Comparison of ENCODE assay signal across 27 cellular contexts in genomic region chr11:17932472-17932871, GRCh38.
DNase-seq lines count a peak whose midpoint lies in the region; ATAC-seq, FAIRE-seq and TF ChIP-seq lines count a peak whose summit lies in the region.
"Had no signal": no experiment of that assay in that cellular context is flagged by ENCODE, and none has a peak within 500 bp of the region (broad histone marks: within the 10 kb centered on the region; RNA-seq: fewer than 3 reads in every experiment).

No MANE protein-coding gene starts in this region.

- H3K4me1 ChIP-seq in A549: no peaks in the 10 kb centered on the region
- H3K4me1 ChIP-seq in H9 (ENCODE audit: insufficient read depth, low read length): 0 out of 2 replicates have a peak, but pooled peaks cover 2% of the 10 kb centered on the region
- H3K4me1 ChIP-seq: left lung had no signal

- H4K5ac ChIP-seq in H9 (ENCODE audit: insufficient read length, low read depth, low read length): no peak overlapping the region

- no peak overlapping the region for H2BK12ac ChIP-seq in H9 (ENCODE audit: insufficient read length, low read depth, low read length)

- H3K9ac ChIP-seq in H9 (ENCODE audit: extremely low read depth, insufficient read length, low read length): no peak overlapping the region

- H3K4me3 ChIP-seq in A549 (no peak overlapping the region), brain microvascular endothelial cell (ENCODE audit: low read depth, low read length) (no peak overlapping the region), lower leg skin (ENCODE audit: low read depth, poor library complexity, severe bottlenecking) (no peak overlapping the region)
- H3K4me3 ChIP-seq: coronary artery, GM12878, heart left ventricle, left lung, SK-N-MC had no signal

- no peak overlapping the region for H3K18ac ChIP-seq in H9 (ENCODE audit: insufficient read length, low read depth, low read length)

- H3K4ac ChIP-seq in H9 (ENCODE audit: low read depth, low read length): no peak overlapping the region

- H3K4me3 Mint-ChIP-seq in H9 (no peak overlapping the region), immature natural killer cell (peak overlapping the region in 2 of 5 donors; percentile 5 to 48)
- H3K4me3 Mint-ChIP-seq: activated CD4-positive, alpha-beta memory T cell treated with anti-CD3 and anti-CD28 coated beads for 36 hours; nephron; T-helper 2 cell treated with Interferon-gamma antibody and Interleukin-4, amounts not matched to agents 5 μg/mL and 100 μg/mL, for 36 hours had no signal

- no peak overlapping the region for H2BK5ac ChIP-seq in H9 (ENCODE audit: insufficient read length, low read length)

- no peaks in the 10 kb centered on the region for H3K36me3 ChIP-seq in brain microvascular endothelial cell (replicated peaks)
- H3K36me3 ChIP-seq: heart left ventricle had no signal

- no peaks in the 10 kb centered on the region for H3K79me2 ChIP-seq in H9 (ENCODE audit: insufficient read depth, low read length)

- H3K4me2 ChIP-seq in A549 (no peak overlapping the region), H9 (ENCODE audit: insufficient read depth, insufficient read length, low read length) (no peak overlapping the region)

- no peaks in the 10 kb centered on the region for H3K27me3 ChIP-seq in H9 (ENCODE audit: insufficient read depth, low read length)
- H3K27me3 ChIP-seq in brain microvascular endothelial cell (replicated peaks): no peaks in the 10 kb centered on the region
- H3K27me3 ChIP-seq: heart left ventricle, left lung had no signal

- 94% methylated on average over 1 of the region's 1 CpG for WGBS in A549 (ENCODE audit: missing lambda C conversion rate)
- no CpG with 5 or more reads among the region's 1 CpG for WGBS in H9 (ENCODE audit: extremely low coverage, insufficient read length, low lambda C conversion rate)
- WGBS in lower leg skin, 2 donors: 95 to 100% methylated on average over 1 of the region's 1 CpG

- H2BK120ac ChIP-seq in H9 (ENCODE audit: low read depth, low read length, poor library complexity, severe bottlenecking): no peak overlapping the region

- ATAC-seq in A549 (no peak), HG03457 (IDR thresholded peaks at IDR 0.05; ENCODE audit: unreplicated experiment) (no peak), GM18505 (IDR thresholded peaks at IDR 0.05; ENCODE audit: unreplicated experiment) (no peak), GM18858 (IDR thresholded peaks at IDR 0.05; ENCODE audit: unreplicated experiment) (no peak)
- ATAC-seq: GM12878, heart left ventricle, left lung had no signal

- H3K36me3 Mint-ChIP-seq in H9 (ENCODE audit: insufficient read depth in 1 of 3, low read depth in 3 of 3): peaks cover 0 to 4% (median 2%) of the 10 kb centered on the region in 3 experiments; a peak in 4 of 7 replicates
- H3K36me3 Mint-ChIP-seq in immature natural killer cell: peaks cover 12 to 14% (median 13%) of the 10 kb centered on the region in 3 donors

- H3K9me3 ChIP-seq in A549: 0 out of 3 replicates have a peak, but pooled peaks cover 3% of the 10 kb centered on the region
- H3K9me3 ChIP-seq in H9 (ENCODE audit: control insufficient read depth, low read depth, low read length): no peaks in the 10 kb centered on the region
- H3K9me3 ChIP-seq: left lung had no signal

- H3K27ac Mint-ChIP-seq in H9: peak overlapping the region in 1 of 3 experiments; percentile 72; a peak in 3 of 7 replicates
- H3K27ac Mint-ChIP-seq in immature natural killer cell: peak overlapping the region in 4 of 6 donors; percentile 6 to 73 (median 58)
- H3K27ac Mint-ChIP-seq: activated CD4-positive, alpha-beta memory T cell treated with anti-CD3 and anti-CD28 coated beads for 36 hours; T-helper 2 cell treated with Interferon-gamma antibody and Interleukin-4, amounts not matched to agents 5 μg/mL and 100 μg/mL, for 36 hours had no signal

- TF ChIP-seq POLR2A in A549 (IDR thresholded peaks at IDR 0.05; ENCODE audit: low read length): no peak
- no peak for TF ChIP-seq POLR2A in lower leg skin (IDR thresholded peaks at IDR 0.05)
- no peak for TF ChIP-seq POLR2A in GM18505 (IDR thresholded peaks at IDR 0.05; ENCODE audit: borderline replicate concordance, extremely low read depth, insufficient read depth, insufficient read length)

- H3K27me3 Mint-ChIP-seq in H9 (ENCODE audit: low read depth) (no peaks in the 10 kb centered on the region), immature natural killer cell (ENCODE audit: low read depth in 3 of 3) (no peaks in the 10 kb centered on the region)
- H3K27me3 Mint-ChIP-seq: activated CD4-positive, alpha-beta memory T cell treated with anti-CD3 and anti-CD28 coated beads for 36 hours had no signal

- in situ Hi-C loops in brain microvascular endothelial cell (cut with HindIII; ENCODE audit: low pct_ligation_motif_present, low sequenced_read_pairs): no loop called here

- no peak overlapping the region for H3K14ac ChIP-seq in H9 (ENCODE audit: insufficient read depth, low read length)

- H3K4me1 Mint-ChIP-seq in H9: peaks cover 13 to 16% of the 10 kb centered on the region in 2 experiments
- peaks cover 14 to 24% of the 10 kb centered on the region in 2 donors for H3K4me1 Mint-ChIP-seq in immature natural killer cell

- no peak overlapping the region for H3K27ac ChIP-seq in A549
- no peak overlapping the region for H3K27ac ChIP-seq in H9 (ENCODE audit: insufficient read length, low read depth, low read length)
- H3K27ac ChIP-seq in brain microvascular endothelial cell: no peak overlapping the region
- H3K27ac ChIP-seq: C4-2B, coronary artery, heart left ventricle, left lung, SK-N-MC had no signal

- TF ChIP-seq RAD21 in A549 (conservative IDR thresholded peaks at IDR 0.05 in 1 of 2, IDR thresholded peaks at IDR 0.05 in 1 of 2): no peak

- H3K56ac ChIP-seq in H9 (ENCODE audit: insufficient read length, low read depth, low read length): no peak overlapping the region

- TF ChIP-seq EP300 in A549 (IDR thresholded peaks at IDR 0.05): no peak

- no peak overlapping the region for H3K23ac ChIP-seq in H9 (ENCODE audit: insufficient read length, low read depth, low read length)

- no peaks in the 10 kb centered on the region for H3K23me2 ChIP-seq in H9 (ENCODE audit: insufficient read length, low read depth, low read length, poor library complexity, severe bottlenecking)

- no peak overlapping the region for H2BK15ac ChIP-seq in H9 (ENCODE audit: low read depth, low read length)

- TF ChIP-seq CTCF in A549 (IDR thresholded peaks at IDR 0.05): 0 out of 3 replicates have a peak, but pooled peaks have one; percentile 8
- TF ChIP-seq CTCF in H9 (conservative IDR thresholded peaks at IDR 0.05): peak; percentile 55
- peak; percentile 29 for TF ChIP-seq CTCF in brain microvascular endothelial cell (IDR thresholded peaks at IDR 0.05; ENCODE audit: low read depth, low read length, missing control alignments)
- TF ChIP-seq CTCF in lower leg skin (IDR thresholded peaks at IDR 0.05): no peak

- H3K79me1 ChIP-seq in H9 (ENCODE audit: insufficient read depth, low read depth, low read length, poor library complexity, severe bottlenecking): no peaks in the 10 kb centered on the region

- no peak overlapping the region for H3T11ph ChIP-seq in H9 (ENCODE audit: low read length)

- DNase-seq in A549 (ENCODE audit: low read depth in 1 of 2, low spot score in 1 of 2) (no peak), H9 (no peak), brain microvascular endothelial cell (no peak), immature natural killer cell (no peak), lower leg skin (ENCODE audit: low spot score in 2 of 2) (no peak)
- DNase-seq: activated CD4-positive, alpha-beta memory T cell treated with anti-CD3 and anti-CD28 coated beads for 36 hours; activated CD4-positive, CD25-positive, alpha-beta regulatory T cell; activated gamma-delta T cell; DMS153; GF-D8; heart left ventricle; left lung; midbrain; NCI-H1092 treated with DMSO at 0.1 percent for 48 hours; NCI-H1930; NCI-H2227 treated with DMSO at 0.1 percent for 48 hours; posterior cingulate gyrus; trophoblast cell had no signal

- no peak for FAIRE-seq in A549 (lab: Jason Lieb, UNC)
- FAIRE-seq: GM12878 had no signal

- no peaks in the 10 kb centered on the region for H4K20me1 ChIP-seq in H9 (ENCODE audit: control insufficient read depth, insufficient read depth, insufficient read length)

- H3K9me3 Mint-ChIP-seq in H9 (peaks cover 2 to 3% of the 10 kb centered on the region in 2 experiments; a peak in 1 of 5 replicates), immature natural killer cell (peaks cover 0 to 5% (median 0%) of the 10 kb centered on the region in 6 donors)
- H3K9me3 Mint-ChIP-seq: nephron had no signal

- no peak overlapping the region for H4K91ac ChIP-seq in H9 (ENCODE audit: insufficient read length, low read depth, low read length)

- H2AFZ ChIP-seq in H9 (ENCODE audit: low read length): no peak overlapping the region

- intact Hi-C loops in lower leg skin (cut with DNase I; ENCODE audit: low total_unique reads): no loop called here

- POLR2A ChIA-PET in A549 (lab: Yijun Ruan, JAX): no interaction called here

- H4K8ac ChIP-seq in H9 (replicated peaks; ENCODE audit: insufficient read length, low read depth, low read length): no peak overlapping the region

- H2BK20ac ChIP-seq in H9 (ENCODE audit: low read depth, low read length, poor library complexity, severe bottlenecking): no peak overlapping the region

- CTCF ChIA-PET in A549 (lab: Yijun Ruan, JAX): interaction anchor here (1.2 to 1.3 kb wide), 2 partner anchors 11 to 15 kb away, joined by 3 to 4 read pairs; no protein-coding TSS in a partner anchor

- no peak overlapping the region for H2AK5ac ChIP-seq in H9 (ENCODE audit: insufficient read length, low read length)

TF ChIP-seq in A549, 52 proteins besides CTCF, POLR2A, EP300 and RAD21:
- TF ChIP-seq CBX2 (IDR thresholded peaks at IDR 0.05; ENCODE audit: borderline replicate concordance, low read depth) (no peak), RFX5 (IDR thresholded peaks at IDR 0.05) (no peak), ATOH8 (CRISPR knock-in tag; IDR thresholded peaks at IDR 0.05; ENCODE audit: low read depth) (no peak), HEYL (CRISPR knock-in tag; IDR thresholded peaks at IDR 0.05) (no peak), NFE2L2 (conservative IDR thresholded peaks at IDR 0.05; ENCODE audit: low read length) (no peak), SREBF2 (IDR thresholded peaks at IDR 0.05) (no peak), RARB (CRISPR knock-in tag; IDR thresholded peaks at IDR 0.05) (no peak), HOXB5 (CRISPR knock-in tag; IDR thresholded peaks at IDR 0.05) (no peak)

Comparison
In these comparisons a context has a peak if more than half of its experiments do, and no peak if none do; other contexts are left out.
1. CTCF ChIP-seq: peak in A549 (single experiment), H9 (single experiment) and brain microvascular endothelial cell (single experiment); none in lower leg skin (0 of 3).